10 cellular contexts compared by ENCODE assay signal in the genomic region with DNA sequence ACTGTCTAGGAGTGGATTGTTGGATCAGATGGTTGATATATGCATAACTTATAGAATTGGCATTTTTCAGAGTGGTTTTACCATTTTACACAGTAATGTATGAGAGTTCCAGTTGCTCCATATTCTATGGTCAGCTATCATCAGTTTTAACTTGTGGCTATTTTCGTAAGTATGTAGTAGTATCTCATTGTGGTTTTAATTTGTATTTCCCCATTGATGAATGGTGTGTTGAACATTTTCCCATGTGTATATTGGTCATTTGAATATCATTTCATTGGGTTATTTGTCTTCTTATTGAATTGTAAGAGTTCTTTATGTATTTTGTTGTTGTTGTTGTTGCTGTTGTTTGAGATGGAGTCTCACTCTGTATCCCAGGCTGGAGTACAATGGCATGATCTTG.
ATAC-seq and TF ChIP-seq lines count a peak whose summit lies in the region.
"Had no signal": no experiment of that assay in that cellular context is flagged by ENCODE, and none has a peak within 500 bp of the region (broad histone marks: within the 10 kb centered on the region; RNA-seq: fewer than 3 reads in every experiment).

No MANE protein-coding gene starts in this region.

- POLR2A ChIA-PET in HEK293 (lab: Yijun Ruan, JAX) = interaction anchor here (0.6 kb wide), 1 partner anchor 49 kb away, joined by 3 read pairs; no protein-coding TSS in a partner anchor

- no peak for TF ChIP-seq CTCF in HEK293 (tag by site-specific recombination; IDR thresholded peaks at IDR 0.05)

- no peak for ATAC-seq in HG03565 (IDR thresholded peaks at IDR 0.05; ENCODE audit: unreplicated experiment)
- ATAC-seq: A549; CD8-positive, alpha-beta T cell had no signal

- H3K4me1 ChIP-seq in HEK293 (ENCODE audit: control insufficient read depth, insufficient read depth, low read length) = no peaks in the 10 kb centered on the region
- H3K4me1 ChIP-seq: A549, BE2C had no signal

- H3K27ac ChIP-seq in HEK293 (ENCODE audit: extremely low read depth, low read depth, low read length) = no peak overlapping the region
- H3K27ac ChIP-seq: 22Rv1; A549; BLaER1; BLaER1 treated with 17β-estradiol and CSF1 and Interleukin-3, amounts not matched to agents 10 nM and 100 nM; C4-2B had no signal

- CTCF ChIA-PET in HEK293 (lab: Yijun Ruan, JAX) = interaction anchor here (3.6 kb wide), 1 partner anchor 15 kb away, joined by 24 read pairs; no protein-coding TSS in a partner anchor

- no peak overlapping the region for H3K4me3 ChIP-seq in HEK293 (ENCODE audit: low read depth, low read length)
- H3K4me3 ChIP-seq: A549; BLaER1; BLaER1 treated with 17β-estradiol and CSF1 and Interleukin-3, amounts not matched to agents 10 nM and 100 nM had no signal

- no peaks in the 10 kb centered on the region for H3K9me3 ChIP-seq in HEK293 (ENCODE audit: control insufficient read depth, insufficient read depth, low read depth, low read length)
- H3K9me3 ChIP-seq: A549; BE2C; BLaER1; BLaER1 treated with 17β-estradiol and CSF1 and Interleukin-3, amounts not matched to agents 10 nM and 100 nM; Caco-2 had no signal

- no peaks in the 10 kb centered on the region for H3K36me3 ChIP-seq in HEK293 (ENCODE audit: control insufficient read depth in 2 of 2, insufficient read depth in 1 of 2, low read length in 2 of 2)
- H3K36me3 ChIP-seq: BE2C; BLaER1; BLaER1 treated with 17β-estradiol and CSF1 and Interleukin-3, amounts not matched to agents 10 nM and 100 nM had no signal

TF ChIP-seq in HEK293, 187 proteins besides CTCF, POLR2A, EP300 and RAD21:
- TF ChIP-seq, protein P1, sequence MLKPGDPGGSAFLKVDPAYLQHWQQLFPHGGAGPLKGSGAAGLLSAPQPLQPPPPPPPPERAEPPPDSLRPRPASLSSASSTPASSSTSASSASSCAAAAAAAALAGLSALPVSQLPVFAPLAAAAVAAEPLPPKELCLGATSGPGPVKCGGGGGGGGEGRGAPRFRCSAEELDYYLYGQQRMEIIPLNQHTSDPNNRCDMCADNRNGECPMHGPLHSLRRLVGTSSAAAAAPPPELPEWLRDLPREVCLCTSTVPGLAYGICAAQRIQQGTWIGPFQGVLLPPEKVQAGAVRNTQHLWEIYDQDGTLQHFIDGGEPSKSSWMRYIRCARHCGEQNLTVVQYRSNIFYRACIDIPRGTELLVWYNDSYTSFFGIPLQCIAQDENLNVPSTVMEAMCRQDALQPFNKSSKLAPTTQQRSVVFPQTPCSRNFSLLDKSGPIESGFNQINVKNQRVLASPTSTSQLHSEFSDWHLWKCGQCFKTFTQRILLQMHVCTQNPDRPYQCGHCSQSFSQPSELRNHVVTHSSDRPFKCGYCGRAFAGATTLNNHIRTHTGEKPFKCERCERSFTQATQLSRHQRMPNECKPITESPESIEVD (tag by site-specific recombination; IDR thresholded peaks at IDR 0.05) = no peak
- TF ChIP-seq WT1 (tag by site-specific recombination; IDR thresholded peaks at IDR 0.05) = no peak
- no peak for TF ChIP-seq ZNF169 (tag by site-specific recombination; IDR thresholded peaks at IDR 0.05)
- TF ChIP-seq ZNF664 (tag by site-specific recombination; IDR thresholded peaks at IDR 0.05) = peak; percentile 93
TF ChIP-seq in HEK293: peak in this region for 1.
